In the genomic region with DNA sequence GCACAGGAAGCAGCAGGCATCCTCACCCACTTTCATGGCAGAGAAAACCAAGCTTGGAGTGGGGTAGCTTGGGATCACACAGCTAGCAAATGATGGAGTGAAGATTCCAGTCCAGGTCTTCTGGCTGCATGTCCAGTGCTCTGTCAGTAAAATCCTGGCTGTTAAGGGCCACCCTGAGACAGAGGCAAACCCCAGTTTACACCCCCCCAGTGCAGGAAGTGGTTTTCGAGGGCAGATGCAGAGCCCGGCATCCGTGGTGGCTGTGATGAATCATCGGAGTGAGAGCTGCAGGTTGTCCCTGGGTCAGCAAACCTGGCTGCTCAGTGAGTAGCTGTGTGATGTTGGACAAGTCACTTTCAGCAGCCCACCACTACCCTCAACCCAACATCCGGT, we compare ENCODE assay signal across 8 cellular contexts.
A peak's percentile ranks its signal among the peaks of the same experiment; 100 is the strongest.
DNase-seq lines count a peak whose midpoint lies in the region; TF ChIP-seq lines count a peak whose summit lies in the region.

No MANE protein-coding gene starts in this region.

- peaks cover 84% of the 10 kb centered on the region for H3K4me1 Mint-ChIP-seq in HFFc6 (ENCODE audit: low read depth)

- H3K4me3 Mint-ChIP-seq in HFFc6 = peak overlapping the region; percentile 68

- H3K27ac ChIP-seq in prostate gland = peak overlapping the region; percentile 80 to 83
- peak overlapping the region; percentile 77 for H3K27ac ChIP-seq in vagina

- H3K4me1 ChIP-seq in prostate gland (replicated peaks) (peaks cover 36% of the 10 kb centered on the region), vagina (peaks cover 83% of the 10 kb centered on the region)

- H3K4me3 ChIP-seq in GM12865 (ENCODE audit: low read depth, low read length) (peak overlapping the region; percentile 25), prostate gland (no peak overlapping the region), vagina (no peak overlapping the region)

- intact Hi-C loops in prostate gland (cut with DNase I) = no loop called here
- intact Hi-C loops in vagina (cut with DNase I) = no loop called here

- no peaks in the 10 kb centered on the region for H3K36me3 Mint-ChIP-seq in HFFc6 (ENCODE audit: low read depth)

- H3K36me3 ChIP-seq in prostate gland = peaks cover 0 to under 1% of the 10 kb centered on the region in 2 donors
- H3K36me3 ChIP-seq in vagina = peaks cover 0 to 7% of the 10 kb centered on the region in 2 donors

- no peaks in the 10 kb centered on the region for H3K27me3 ChIP-seq in prostate gland (replicated peaks; ENCODE audit: insufficient read depth)
- no peaks in the 10 kb centered on the region for H3K27me3 ChIP-seq in vagina

- DNase-seq in GM12865 (ENCODE audit: low read depth) = peak; percentile 95
- DNase-seq in HFFc6 = peak; percentile 97
- peak; percentile 83 for DNase-seq in NAMALWA (ENCODE audit: low spot score)
- peak; percentile 53 to 74 for DNase-seq in activated CD4-positive, alpha-beta T cell treated with anti-CD3 and anti-CD28 coated beads, Interleukin-2, amount 50 U/mL, for 24 hours (ENCODE audit: low read depth in 1 of 2, low spot score in 1 of 2)
- peak; percentile 69 for DNase-seq in effector CD4-positive, alpha-beta T cell
- DNase-seq in prostate gland (ENCODE audit: low spot score) = no peak
- no peak for DNase-seq in vagina (ENCODE audit: extremely low spot score in 2 of 2)
- DNase-seq in NCI-H2081 treated with DMSO at 0.1 percent for 48 hours (lab: John Stamatoyannopoulos, UW) = no peak

- no peaks in the 10 kb centered on the region for H3K9me3 ChIP-seq in prostate gland
- H3K9me3 ChIP-seq in vagina = no peaks in the 10 kb centered on the region

- no peaks in the 10 kb centered on the region for H3K9me3 Mint-ChIP-seq in HFFc6

- TF ChIP-seq POLR2A in prostate gland (IDR thresholded peaks at IDR 0.05) = no peak
- TF ChIP-seq POLR2A in vagina (IDR thresholded peaks at IDR 0.05) = no peak

- H3K27me3 Mint-ChIP-seq in HFFc6 (ENCODE audit: insufficient read depth) = no peaks in the 10 kb centered on the region; the same call in 1 of the 2 replicates

- H3K27ac Mint-ChIP-seq in HFFc6 = peak overlapping the region; percentile 99

- no peak for TF ChIP-seq CTCF in GM12865 (IDR thresholded peaks at IDR 0.05; ENCODE audit: insufficient read depth, low read depth, low read length, missing control alignments)
- no peak for TF ChIP-seq CTCF in HFFc6 (IDR thresholded peaks at IDR 0.05)
- TF ChIP-seq CTCF in prostate gland (IDR thresholded peaks at IDR 0.05) = no peak
- no peak for TF ChIP-seq CTCF in vagina (IDR thresholded peaks at IDR 0.05)

- WGBS in prostate gland = 19% methylated on average over 5 of the region's 5 CpGs

Comparison
In these comparisons a context has a peak if more than half of its experiments do, and no peak if none do; other contexts are left out.
1. DNase-seq: peak in GM12865 (single experiment), HFFc6 (single experiment), NAMALWA (single experiment), activated CD4-positive, alpha-beta T cell treated with anti-CD3 and anti-CD28 coated beads, Interleukin-2, amount 50 U/mL, for 24 hours (2 of 2) and effector CD4-positive, alpha-beta T cell (single experiment); none in prostate gland (single experiment), vagina (0 of 2) and NCI-H2081 treated with DMSO at 0.1 percent for 48 hours (single experiment).